Comparison of ENCODE assay signal across 7 cellular contexts in the genomic region with DNA sequence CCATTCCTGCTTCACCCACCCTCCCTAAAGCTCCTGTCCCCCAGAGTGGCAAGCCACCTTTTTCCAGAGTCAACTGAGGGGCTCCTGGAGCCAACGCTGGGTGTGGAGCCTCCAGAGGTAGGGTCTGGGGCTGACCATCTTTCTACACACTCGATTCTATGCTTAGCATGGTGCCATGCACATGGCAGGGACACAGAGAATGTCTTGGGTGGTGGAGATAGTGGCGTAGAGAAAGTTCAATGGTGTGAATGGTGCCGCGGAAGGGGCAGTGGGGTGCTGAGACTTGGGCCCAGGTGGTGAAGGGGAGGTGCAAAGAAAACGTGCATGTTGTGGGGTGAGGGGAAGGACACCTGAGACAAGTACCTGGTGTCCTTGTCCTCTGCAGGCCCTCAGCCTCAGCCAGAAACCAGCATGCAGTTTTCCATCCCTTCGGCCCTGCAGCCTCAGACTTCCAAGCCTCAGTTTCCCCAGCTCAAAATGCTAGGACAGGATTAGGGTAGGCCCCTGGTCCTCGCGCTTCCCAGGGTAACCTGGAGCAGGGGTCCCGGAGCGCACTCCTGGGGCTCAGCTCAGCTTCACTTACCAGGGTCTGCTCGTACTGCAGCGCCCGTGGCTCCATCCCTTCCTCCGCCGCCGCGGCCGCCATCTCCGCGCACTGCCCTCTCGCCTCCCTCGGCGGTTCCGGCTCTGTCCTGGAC. TPM values are rescaled to one million over a fixed set of nuclear protein-coding genes. Genes with fewer than 3 reads are reported as not detected.
DNase-seq lines count a peak whose midpoint lies in the region; ATAC-seq and TF ChIP-seq lines count a peak whose summit lies in the region.

No MANE protein-coding gene starts in this region.

- H2AK9ac ChIP-seq in IMR-90 (replicated peaks; ENCODE audit: low read depth, low read length, poor library complexity), result peak overlapping the region; percentile 96

- peaks cover 7% of the 10 kb centered on the region for H3K4me1 ChIP-seq in IMR-90 (ENCODE audit: control insufficient read depth, insufficient read depth, low read length)
- H3K4me1 ChIP-seq in muscle layer of duodenum (ENCODE audit: control insufficient read depth in 1 of 2, insufficient read depth in 2 of 2, low read length in 2 of 2), result peaks cover 6 to 23% of the 10 kb centered on the region in 2 donors

- ATAC-seq in GM19372 (IDR thresholded peaks at IDR 0.05; ENCODE audit: low read depth, unreplicated experiment) (peak; percentile 3), IMR-90 (ENCODE audit: low read depth) (peak; percentile 3; the same call in 1 of the 2 replicates)

- H3K27ac ChIP-seq in IMR-90 (ENCODE audit: insufficient read depth, low read length), result peak overlapping the region; percentile 79
- H3K27ac ChIP-seq in caudate nucleus (ENCODE audit: low read depth, low read length), result peak overlapping the region; percentile 84
- H3K27ac ChIP-seq in muscle layer of duodenum (ENCODE audit: low read length), result peak overlapping the region; percentile 60

- H2AFZ ChIP-seq in IMR-90 (replicated peaks; ENCODE audit: low read length, poor library complexity), result peak overlapping the region; percentile 99

- H3K56ac ChIP-seq in IMR-90 (ENCODE audit: extremely low read depth, insufficient read depth, low read length), result 0 out of 2 replicates have a peak overlapping the region, but pooled peaks have one; percentile 37

- WGBS in IMR-90 (ENCODE audit: extremely low coverage in 2 of 2, insufficient read length in 1 of 2), 2 experiments, result 12% methylated on average over 10 of the region's 25 CpGs; no CpG with 5 or more reads in 1 of the 2 experiments

- TF ChIP-seq RAD21 in IMR-90 (IDR thresholded peaks at IDR 0.05; ENCODE audit: low read length), result no peak

- H2AK5ac ChIP-seq in IMR-90 (ENCODE audit: low read depth, low read length), result peak overlapping the region; percentile 78; the same call in 1 of the 2 replicates

- H3K4ac ChIP-seq in IMR-90 (ENCODE audit: low read depth, low read length), result peak overlapping the region; percentile 69

- H3K4me2 ChIP-seq in IMR-90 (ENCODE audit: low read depth, low read length), result peak overlapping the region; percentile 99

- DNase-seq in IMR-90 (no peak), caudate nucleus (lab: John Stamatoyannopoulos, UW) (peak in 2 of 61 donors; percentile 52 to 56), NCI-H1694 treated with DMSO at 0.1 percent for 48 hours (lab: John Stamatoyannopoulos, UW) (no peak), KBM-7 (no peak)
- DNase-seq in NK-92 treated with Interleukin-12 subunit alpha and Interleukin-12 subunit beta, amount 100 ng/mL, for 24 hours (lab: John Stamatoyannopoulos, UW), result no peak

- no peaks in the 10 kb centered on the region for H3K27me3 ChIP-seq in IMR-90 (ENCODE audit: control insufficient read depth, insufficient read depth, low read length)
- H3K27me3 ChIP-seq in muscle layer of duodenum (ENCODE audit: low read depth, low read length), result no peaks in the 10 kb centered on the region

- no peak overlapping the region; the same call in 2 of the 3 replicates for H2BK15ac ChIP-seq in IMR-90 (ENCODE audit: low read depth, low read length)

- peaks cover 10% of the 10 kb centered on the region for H4K20me1 ChIP-seq in IMR-90 (ENCODE audit: insufficient read depth, low read length)

- POLR2A ChIA-PET in IMR-90 (lab: Charles Lee; ENCODE audit: unreplicated experiment), result no interaction called here

- peak overlapping the region; percentile 56 for H3K4me3 ChIP-seq in IMR-90 (ENCODE audit: insufficient read depth, low read depth, low read length)
- peak overlapping the region; percentile 69 to 79 for H3K4me3 ChIP-seq in muscle layer of duodenum (ENCODE audit: low read depth in 1 of 2, low read length in 2 of 2)

- peak overlapping the region; percentile 83 for H3K9ac ChIP-seq in IMR-90 (ENCODE audit: low read depth, low read length)

- dilution Hi-C loops in IMR-90 (cut with HindIII; ENCODE audit: low sequenced_read_pairs, unreplicated experiment), result loop anchor here (25.0 kb wide), 1 partner anchor 176 kb away; no protein-coding TSS in a partner anchor

- peaks cover 6 to 41% of the 10 kb centered on the region in 2 experiments for H3K79me1 ChIP-seq in IMR-90 (ENCODE audit: low read depth in 1 of 2, low read length in 2 of 2)

- peak overlapping the region; percentile 61; the same call in 1 of the 2 replicates for H4K91ac ChIP-seq in IMR-90 (ENCODE audit: insufficient read depth, low read depth, low read length)

- peak overlapping the region; percentile 62 for H2BK5ac ChIP-seq in IMR-90 (ENCODE audit: low read depth, low read length, poor library complexity, severe bottlenecking)

- H3K9me3 ChIP-seq in IMR-90 (ENCODE audit: control insufficient read depth, insufficient read depth, low read length) (no peaks in the 10 kb centered on the region), muscle layer of duodenum (ENCODE audit: control insufficient read depth in 1 of 2, low read length in 2 of 2) (no peaks in the 10 kb centered on the region)

- peak overlapping the region; percentile 26 for H3K14ac ChIP-seq in IMR-90 (replicated peaks; ENCODE audit: low read depth, low read length)

- peak overlapping the region; percentile 33; the same call in 1 of the 2 replicates for H2BK120ac ChIP-seq in IMR-90 (ENCODE audit: low read depth, low read length)

- intact Hi-C loops in IMR-90 (cut with micrococcal nuclease), result no loop called here

- H3K36me3 ChIP-seq in IMR-90 (ENCODE audit: control insufficient read depth, insufficient read depth, low read length) (peaks cover 9% of the 10 kb centered on the region), muscle layer of duodenum (ENCODE audit: control insufficient read depth in 1 of 2, insufficient read depth in 2 of 2, low read length in 2 of 2) (peaks cover 6 to 18% of the 10 kb centered on the region in 2 donors)

- CTCF ChIA-PET in IMR-90 (lab: Yijun Ruan, JAX), result interaction anchor here (1.2 kb wide), 2 partner anchors 71 to 200 kb away, joined by 3 read pairs; partner anchors contain the start of gene EPHB3

- TF ChIP-seq POLR2A in IMR-90 (IDR thresholded peaks at IDR 0.05; ENCODE audit: low read depth, low read length), result no peak

- peak overlapping the region; percentile 58 to 69; a peak in 2 of 4 replicates for H4K8ac ChIP-seq in IMR-90 (ENCODE audit: low read depth in 2 of 2, low read length in 2 of 2)

- H3K9me1 ChIP-seq in IMR-90 (ENCODE audit: insufficient read depth, low read length), result peaks cover 10% of the 10 kb centered on the region; the same call in 1 of the 2 replicates

- peak overlapping the region; percentile 52 for H4K5ac ChIP-seq in IMR-90 (ENCODE audit: low read depth, low read length)

- in situ Hi-C loops in IMR-90 (cut with MboI; ENCODE audit: low sequenced_read_pairs), result no loop called here
- in situ Hi-C loops in KBM-7 (cut with MboI; ENCODE audit: low pct_unique_long_range_greater_than_20kb, low sequenced_read_pairs), result loop anchor here (25.0 kb wide), 1 partner anchor 401 kb away; no protein-coding TSS in a partner anchor

- peak overlapping the region; percentile 86; the same call in 1 of the 2 replicates for H3K23ac ChIP-seq in IMR-90 (ENCODE audit: low read depth, low read length)

- H3K18ac ChIP-seq in IMR-90 (ENCODE audit: low read depth, low read length), result no peak overlapping the region; the same call in 1 of the 2 replicates

- TF ChIP-seq CTCF in IMR-90 (conservative IDR thresholded peaks at IDR 0.05; ENCODE audit: low read depth, low read length), result no peak

- no peak overlapping the region for H2BK20ac ChIP-seq in IMR-90 (ENCODE audit: low read depth, low read length)

- BruUV-seq in IMR-90 (replicated peaks; lab: Mats Ljungman, UMichigan), result no TSS peak

TF ChIP-seq in IMR-90, 13 proteins besides CTCF, POLR2A, EP300 and RAD21:
- TF ChIP-seq, protein P1, sequence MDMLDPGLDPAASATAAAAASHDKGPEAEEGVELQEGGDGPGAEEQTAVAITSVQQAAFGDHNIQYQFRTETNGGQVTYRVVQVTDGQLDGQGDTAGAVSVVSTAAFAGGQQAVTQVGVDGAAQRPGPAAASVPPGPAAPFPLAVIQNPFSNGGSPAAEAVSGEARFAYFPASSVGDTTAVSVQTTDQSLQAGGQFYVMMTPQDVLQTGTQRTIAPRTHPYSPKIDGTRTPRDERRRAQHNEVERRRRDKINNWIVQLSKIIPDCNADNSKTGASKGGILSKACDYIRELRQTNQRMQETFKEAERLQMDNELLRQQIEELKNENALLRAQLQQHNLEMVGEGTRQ (IDR thresholded peaks at IDR 0.05; ENCODE audit: low read depth, low read length), result no peak
- 0 out of 2 replicates have a peak, but pooled peaks have one; percentile 20 for TF ChIP-seq MXI1 (IDR thresholded peaks at IDR 0.05; ENCODE audit: borderline replicate concordance, low read depth, low read length)

RNA-seq across cellular contexts. Expression of gene CLCN2, which starts 0.4 kb away (rescaled TPM):
- 1.9 and 2.9 TPM in 2 replicates for total RNA-seq in IMR-90 (2012; rRNA removed)
- 5.7 and 5.8 TPM in 2 replicates for polyA plus RNA-seq in IMR-90 (2012; rRNA removed)
- 2.4 and 3.5 TPM in 2 replicates for polyA plus RNA-seq in IMR-90 (2012; cell fraction: cytosol; rRNA removed)
- 20.0 and 46.7 TPM in 2 replicates for polyA plus RNA-seq in IMR-90 (2012; cell fraction: nucleus; rRNA removed; ENCODE audit: low replicate concordance)

RNA-seq across cellular contexts. Expression of gene POLR2H, which starts 0.5 kb away (rescaled TPM):
- total RNA-seq in IMR-90 (2012; rRNA removed), result 47.7 and 132 TPM in 2 replicates
- 103 and 130 TPM in 2 replicates for polyA plus RNA-seq in IMR-90 (2012; rRNA removed)
- 60.8 and 128 TPM in 2 replicates for polyA plus RNA-seq in IMR-90 (2012; cell fraction: cytosol; rRNA removed)
- polyA plus RNA-seq in IMR-90 (2012; cell fraction: nucleus; rRNA removed; ENCODE audit: low replicate concordance), result 131 and 372 TPM in 2 replicates

RNA-seq across cellular contexts. Expression of gene THPO, which starts 17.0 kb away (rescaled TPM):
- total RNA-seq in IMR-90 (2012; rRNA removed), result not detected in 2 replicates
- not detected in 2 replicates for polyA plus RNA-seq in IMR-90 (2012; rRNA removed)
- polyA plus RNA-seq in IMR-90 (2012; cell fraction: cytosol; rRNA removed), result not detected in 2 replicates
- polyA plus RNA-seq in IMR-90 (2012; cell fraction: nucleus; rRNA removed; ENCODE audit: low replicate concordance), result 0.08 TPM in 1 of 2 replicates, not detected in the other

RNA-seq across cellular contexts. Expression of gene CHRD, which starts 18.9 kb away (rescaled TPM):
- under 0.01 TPM in 1 of 2 replicates, not detected in the other for total RNA-seq in IMR-90 (2012; rRNA removed)
- polyA plus RNA-seq in IMR-90 (2012; rRNA removed), result 0.09 TPM in 2 replicates
- 0.03 and 0.10 TPM in 2 replicates for polyA plus RNA-seq in IMR-90 (2012; cell fraction: cytosol; rRNA removed)
- polyA plus RNA-seq in IMR-90 (2012; cell fraction: nucleus; rRNA removed; ENCODE audit: low replicate concordance), result 0.29 and 0.88 TPM in 2 replicates

RNA-seq across cellular contexts. Expression of gene FAM131A, which starts 23.6 kb away (rescaled TPM):
- 9.7 and 10.8 TPM in 2 replicates for total RNA-seq in IMR-90 (2012; rRNA removed)
- polyA plus RNA-seq in IMR-90 (2012; rRNA removed), result 16.5 and 19.5 TPM in 2 replicates
- 28.8 and 38.6 TPM in 2 replicates for polyA plus RNA-seq in IMR-90 (2012; cell fraction: cytosol; rRNA removed)
- polyA plus RNA-seq in IMR-90 (2012; cell fraction: nucleus; rRNA removed; ENCODE audit: low replicate concordance), result 32.2 and 40.8 TPM in 2 replicates
